Comparison of ENCODE assay signal across 18 cellular contexts in genomic region chr14:39315859-39316444, GRCh38.
DNase-seq lines count a peak whose midpoint lies in the region; ATAC-seq and TF ChIP-seq lines count a peak whose summit lies in the region.
"Had no signal": no experiment of that assay in that cellular context is flagged by ENCODE, and none has a peak within 500 bp of the region (broad histone marks: within the 10 kb centered on the region; RNA-seq: fewer than 3 reads in every experiment).

No MANE protein-coding gene starts in this region.

- peaks cover 9% of the 10 kb centered on the region for H3K36me3 ChIP-seq in CD8-positive, alpha-beta memory T cell (ENCODE audit: insufficient read depth, low read length)
- H3K36me3 ChIP-seq: BE2C had no signal

- no peaks in the 10 kb centered on the region for H3K27me3 ChIP-seq in CD8-positive, alpha-beta memory T cell (ENCODE audit: insufficient read depth, low read length, poor library complexity, severe bottlenecking)
- H3K27me3 ChIP-seq: BE2C had no signal

- no peak for DNase-seq in CD8-positive, alpha-beta memory T cell
- no peak for DNase-seq in NCI-H82 (lab: John Stamatoyannopoulos, UW)
- DNase-seq in activated naive CD4-positive, alpha-beta T cell treated with anti-CD3 and anti-CD28 coated beads for 36 hours: no peak
- DNase-seq in activated CD4-positive, alpha-beta T cell treated with anti-CD3 and anti-CD28 coated beads for 4 hours: no peak
- DNase-seq: BE2C; CD4-positive, alpha-beta T cell; DMS79; H7; IMR-90; NCI-H1436 treated with DMSO at 0.1 percent for 48 hours; NCI-H2081 treated with DMSO at 0.1 percent for 48 hours; NCI-H510A; NK-92 treated with Interleukin-12 subunit alpha and Interleukin-12 subunit beta, amount 100 ng/mL, for 24 hours had no signal

- TF ChIP-seq CTCF in nephron (IDR thresholded peaks at IDR 0.05; ENCODE audit: unreplicated experiment in 3 of 3): no peak

- TF ChIP-seq EP300 in Ishikawa (IDR thresholded peaks at IDR 0.05; ENCODE audit: borderline replicate concordance): peak; percentile 52; the same call in 1 of the 2 replicates

- no peak overlapping the region for H3K27ac ChIP-seq in CD8-positive, alpha-beta memory T cell (ENCODE audit: low read depth, low read length)
- H3K27ac ChIP-seq: RWPE1 had no signal

- CTCF ChIA-PET in CD8-positive, alpha-beta memory T cell (lab: Charles Lee): no interaction called here
- CTCF ChIA-PET in activated naive CD4-positive, alpha-beta T cell treated with anti-CD3 and anti-CD28 coated beads for 36 hours (lab: Charles Lee): no interaction called here

- H3K4me3 Mint-ChIP-seq in CD8-positive, alpha-beta memory T cell: no peak overlapping the region
- H3K4me3 Mint-ChIP-seq in activated T-helper 17 cell treated with anti-CD3 and anti-CD28 coated beads, Interleukin-2, amount 50 U/mL, for 72 hours: no peak overlapping the region
- H3K4me3 Mint-ChIP-seq in nephron: no peak overlapping the region
- no peak overlapping the region for H3K4me3 Mint-ChIP-seq in activated naive CD4-positive, alpha-beta T cell treated with anti-CD3 and anti-CD28 coated beads for 36 hours
- H3K4me3 Mint-ChIP-seq: CD4-positive, alpha-beta T cell; T-helper 1 cell treated with Interleukin-12 subunit alpha and Interleukin-12 subunit beta and Interleukin-4 antibody, amounts not matched to agents 30 μg/mL and 1 μg/mL, for 36 hours had no signal

- no peak for TF ChIP-seq RAD21 in Ishikawa (IDR thresholded peaks at IDR 0.05; ENCODE audit: low read depth)

- no peaks in the 10 kb centered on the region for H3K9me3 ChIP-seq in CD8-positive, alpha-beta memory T cell (ENCODE audit: low read length)
- H3K9me3 ChIP-seq: BE2C had no signal

- POLR2A ChIA-PET in CD8-positive, alpha-beta memory T cell (lab: Charles Lee): no interaction called here

- H3K27ac Mint-ChIP-seq in CD8-positive, alpha-beta memory T cell: peak overlapping the region in 5 of 8 donors; percentile 1 to 83 (median 58)
- peak overlapping the region; percentile 73 for H3K27ac Mint-ChIP-seq in activated T-helper 17 cell treated with anti-CD3 and anti-CD28 coated beads, Interleukin-2, amount 50 U/mL, for 72 hours
- peak overlapping the region in 2 of 3 experiments; percentile 18 to 86 for H3K27ac Mint-ChIP-seq in nephron
- H3K27ac Mint-ChIP-seq in activated naive CD4-positive, alpha-beta T cell treated with anti-CD3 and anti-CD28 coated beads for 36 hours: no peak overlapping the region
- H3K27ac Mint-ChIP-seq: CD4-positive, alpha-beta T cell; T-helper 1 cell treated with Interleukin-12 subunit alpha and Interleukin-12 subunit beta and Interleukin-4 antibody, amounts not matched to agents 30 μg/mL and 1 μg/mL, for 36 hours had no signal

- no peaks in the 10 kb centered on the region for H3K9me3 Mint-ChIP-seq in CD8-positive, alpha-beta memory T cell
- H3K9me3 Mint-ChIP-seq in activated T-helper 17 cell treated with anti-CD3 and anti-CD28 coated beads, Interleukin-2, amount 50 U/mL, for 72 hours: no peaks in the 10 kb centered on the region
- no peaks in the 10 kb centered on the region for H3K9me3 Mint-ChIP-seq in nephron
- no peaks in the 10 kb centered on the region for H3K9me3 Mint-ChIP-seq in activated naive CD4-positive, alpha-beta T cell treated with anti-CD3 and anti-CD28 coated beads for 36 hours
- H3K9me3 Mint-ChIP-seq: CD4-positive, alpha-beta T cell; T-helper 1 cell treated with Interleukin-12 subunit alpha and Interleukin-12 subunit beta and Interleukin-4 antibody, amounts not matched to agents 30 μg/mL and 1 μg/mL, for 36 hours had no signal

- H3K4me1 Mint-ChIP-seq in CD8-positive, alpha-beta memory T cell: peaks cover 5 to 13% (median 7%) of the 10 kb centered on the region in 3 donors
- peaks cover 4% of the 10 kb centered on the region for H3K4me1 Mint-ChIP-seq in activated T-helper 17 cell treated with anti-CD3 and anti-CD28 coated beads, Interleukin-2, amount 50 U/mL, for 72 hours
- H3K4me1 Mint-ChIP-seq in nephron: no peaks in the 10 kb centered on the region
- no peaks in the 10 kb centered on the region for H3K4me1 Mint-ChIP-seq in activated naive CD4-positive, alpha-beta T cell treated with anti-CD3 and anti-CD28 coated beads for 36 hours (ENCODE audit: low read depth)

- peaks cover 17 to 64% (median 22%) of the 10 kb centered on the region in 3 donors for H3K36me3 Mint-ChIP-seq in CD8-positive, alpha-beta memory T cell
- H3K36me3 Mint-ChIP-seq in activated T-helper 17 cell treated with anti-CD3 and anti-CD28 coated beads, Interleukin-2, amount 50 U/mL, for 72 hours (ENCODE audit: low read depth): peaks cover 59% of the 10 kb centered on the region
- peaks cover 31% of the 10 kb centered on the region for H3K36me3 Mint-ChIP-seq in nephron (ENCODE audit: low read depth)
- H3K36me3 Mint-ChIP-seq in activated naive CD4-positive, alpha-beta T cell treated with anti-CD3 and anti-CD28 coated beads for 36 hours (ENCODE audit: low read depth): peaks cover 12% of the 10 kb centered on the region

- no peak for ATAC-seq in activated T-helper 17 cell treated with anti-CD3 and anti-CD28 coated beads, Interleukin-2, amount 50 U/mL, for 72 hours (replicated peaks)

- no peak overlapping the region for H3K4me3 ChIP-seq in CD8-positive, alpha-beta memory T cell (ENCODE audit: low read length)

- no peaks in the 10 kb centered on the region for H3K27me3 Mint-ChIP-seq in CD8-positive, alpha-beta memory T cell
- H3K27me3 Mint-ChIP-seq in activated T-helper 17 cell treated with anti-CD3 and anti-CD28 coated beads, Interleukin-2, amount 50 U/mL, for 72 hours: no peaks in the 10 kb centered on the region
- no peaks in the 10 kb centered on the region for H3K27me3 Mint-ChIP-seq in nephron (ENCODE audit: low read depth)
- no peaks in the 10 kb centered on the region for H3K27me3 Mint-ChIP-seq in activated naive CD4-positive, alpha-beta T cell treated with anti-CD3 and anti-CD28 coated beads for 36 hours (ENCODE audit: low read depth)
- H3K27me3 Mint-ChIP-seq: CD4-positive, alpha-beta T cell had no signal

- intact Hi-C loops in activated naive CD4-positive, alpha-beta T cell treated with anti-CD3 and anti-CD28 coated beads for 36 hours (cut with micrococcal nuclease): no loop called here

- H3K4me1 ChIP-seq in CD8-positive, alpha-beta memory T cell (ENCODE audit: insufficient read depth, low read length): no peaks in the 10 kb centered on the region
- H3K4me1 ChIP-seq: BE2C had no signal

TF ChIP-seq in Ishikawa, 13 proteins besides CTCF, POLR2A, EP300 and RAD21:
- TF ChIP-seq TCF12 (IDR thresholded peaks at IDR 0.05; ENCODE audit: low read depth): 0 out of 2 replicates have a peak, but pooled peaks have one; percentile 34
- no peak; the same call in 1 of the 2 replicates for TF ChIP-seq FOXM1 (IDR thresholded peaks at IDR 0.05; ENCODE audit: borderline replicate concordance, low read depth)
- peak; percentile 25; the same call in 1 of the 2 replicates for TF ChIP-seq NFIC (IDR thresholded peaks at IDR 0.05)
- peak; percentile 47 for TF ChIP-seq CEBPB (IDR thresholded peaks at IDR 0.05)
- no peak for TF ChIP-seq ZBTB7A (IDR thresholded peaks at IDR 0.05; ENCODE audit: low read depth)
- peak; percentile 87 for TF ChIP-seq TEAD4 (IDR thresholded peaks at IDR 0.05)
